13 cellular contexts compared by ENCODE assay signal in genomic region chr1:73593804-73594203, GRCh38.
DNase-seq lines count a peak whose midpoint lies in the region; ATAC-seq and TF ChIP-seq lines count a peak whose summit lies in the region.
"Had no signal": no experiment of that assay in that cellular context is flagged by ENCODE, and none has a peak within 500 bp of the region (broad histone marks: within the 10 kb centered on the region; RNA-seq: fewer than 3 reads in every experiment).

No MANE protein-coding gene starts in this region.

- H3K4me3 ChIP-seq in mesenchymal stem cell (ENCODE audit: insufficient read depth in 1 of 2, low read depth in 1 of 2, low read length in 2 of 2) (no peak overlapping the region), upper lobe of left lung (peak overlapping the region in 1 of 4 donors; percentile 8)
- H3K4me3 ChIP-seq: HAP-1, heart left ventricle had no signal

- no peaks in the 10 kb centered on the region for H3K36me3 ChIP-seq in mesenchymal stem cell (ENCODE audit: control insufficient read depth in 1 of 2, insufficient read depth in 2 of 2, low read depth in 1 of 2, low read length in 2 of 2)
- no peaks in the 10 kb centered on the region for H3K36me3 ChIP-seq in upper lobe of left lung
- H3K36me3 ChIP-seq: HAP-1, heart left ventricle had no signal

- H2AFZ ChIP-seq in mesenchymal stem cell (ENCODE audit: low read depth, low read length), result no peak overlapping the region

- TF ChIP-seq POLR2A in upper lobe of left lung (IDR thresholded peaks at IDR 0.05), result no peak

- H2AK5ac ChIP-seq in mesenchymal stem cell (ENCODE audit: low read length, severe bottlenecking), result no peak overlapping the region

- no peak for TF ChIP-seq CTCF in upper lobe of left lung (IDR thresholded peaks at IDR 0.05)

- no peak for TF ChIP-seq EP300 in upper lobe of left lung (IDR thresholded peaks at IDR 0.05)

- H3K27ac ChIP-seq in mesenchymal stem cell (ENCODE audit: low read length, poor library complexity, severe bottlenecking) (peak overlapping the region; percentile 90), upper lobe of left lung (peak overlapping the region; percentile 16 to 59 (median 40))
- H3K27ac ChIP-seq: heart left ventricle, KMS-11 had no signal

- peak overlapping the region in 1 of 2 experiments; percentile 83 for H2BK12ac ChIP-seq in mesenchymal stem cell (ENCODE audit: low read length in 2 of 2)

- no peak overlapping the region for H3K23ac ChIP-seq in mesenchymal stem cell (ENCODE audit: low read length in 2 of 2)

- H4K8ac ChIP-seq in mesenchymal stem cell (ENCODE audit: low read length), result no peak overlapping the region

- peaks cover 2% of the 10 kb centered on the region for H3K4me1 ChIP-seq in mesenchymal stem cell (ENCODE audit: control insufficient read depth, insufficient read depth, low read depth, low read length)
- H3K4me1 ChIP-seq in upper lobe of left lung, result peaks cover 0 to 9% (median 3%) of the 10 kb centered on the region in 4 donors
- H3K4me1 ChIP-seq: HAP-1, heart left ventricle had no signal

- peak in 1 of 2 donors; percentile 39 for ATAC-seq in upper lobe of left lung (ENCODE audit: low FRiP score in 2 of 2)
- ATAC-seq in GM18519 (IDR thresholded peaks at IDR 0.05; ENCODE audit: low FRiP score, unreplicated experiment), result no peak
- ATAC-seq in GM21526 (IDR thresholded peaks at IDR 0.05; ENCODE audit: low FRiP score, unreplicated experiment), result no peak

- no peak overlapping the region for H4K91ac ChIP-seq in mesenchymal stem cell (ENCODE audit: low read length)

- no peak overlapping the region for H2BK120ac ChIP-seq in mesenchymal stem cell (ENCODE audit: low read depth, low read length)

- no peak overlapping the region for H3K4me2 ChIP-seq in mesenchymal stem cell (ENCODE audit: low read length, poor library complexity, severe bottlenecking)
- H3K4me2 ChIP-seq: KMS-11 had no signal

- H3K4ac ChIP-seq in mesenchymal stem cell (ENCODE audit: low read depth in 1 of 2, low read length in 2 of 2), result no peak overlapping the region

- no peak overlapping the region for H3K18ac ChIP-seq in mesenchymal stem cell (ENCODE audit: low read depth in 1 of 2, low read length in 2 of 2)

- H2BK5ac ChIP-seq in mesenchymal stem cell (ENCODE audit: low read depth, low read length, poor library complexity, severe bottlenecking), result no peak overlapping the region

- no peak overlapping the region for H3K9ac ChIP-seq in mesenchymal stem cell (ENCODE audit: low read length)
- H3K9ac ChIP-seq: KMS-11 had no signal

- WGBS in mesenchymal stem cell, result 0% methylated on average over 4 of the region's 4 CpGs
- WGBS in upper lobe of left lung, 2 donors, result 12 to 23% methylated on average over 4 of the region's 4 CpGs

- intact Hi-C loops in cardiac septum (cut with DNase I), result no loop called here

- no peak overlapping the region for H2BK15ac ChIP-seq in mesenchymal stem cell (ENCODE audit: low read depth, poor library complexity, severe bottlenecking)

- H3K27me3 ChIP-seq in mesenchymal stem cell (ENCODE audit: control insufficient read depth in 1 of 2, insufficient read depth in 1 of 2, low read length in 2 of 2), result no peaks in the 10 kb centered on the region
- no peaks in the 10 kb centered on the region for H3K27me3 ChIP-seq in upper lobe of left lung
- H3K27me3 ChIP-seq: heart left ventricle had no signal

- H3K9me3 ChIP-seq in mesenchymal stem cell (ENCODE audit: control insufficient read depth, low read length) (no peaks in the 10 kb centered on the region), upper lobe of left lung (no peaks in the 10 kb centered on the region)
- H3K9me3 ChIP-seq: HAP-1, heart left ventricle had no signal

- DNase-seq in NCI-H510A treated with DMSO at 0.1 percent for 48 hours (lab: John Stamatoyannopoulos, UW) (peak; percentile 47), NCI-H510A (lab: John Stamatoyannopoulos, UW) (no peak), astrocyte of the hippocampus (ENCODE audit: low read depth, low spot score) (peak; percentile 40), mesenchymal stem cell (peak; percentile 70), upper lobe of left lung (no peak), cardiac septum (ENCODE audit: low spot score) (no peak)
- DNase-seq: activated CD4-positive, alpha-beta T cell treated with anti-CD3 and anti-CD28 coated beads, Interleukin-2, amount 50 U/mL, for 1 hour; activated naive CD4-positive, alpha-beta T cell treated with anti-CD3 and anti-CD28 coated beads, Interleukin-2, amount 10 ng/mL, durations not matched to agents 7 days and 5 days; heart left ventricle had no signal

- H3K79me1 ChIP-seq in mesenchymal stem cell (replicated peaks; ENCODE audit: low read length, poor library complexity, severe bottlenecking), result no peaks in the 10 kb centered on the region

- no peak overlapping the region for H3K14ac ChIP-seq in mesenchymal stem cell (ENCODE audit: low read length in 2 of 2)

Comparison
In these comparisons a context has a peak if more than half of its experiments do, and no peak if none do; other contexts are left out.
1. DNase-seq: peak in NCI-H510A treated with DMSO at 0.1 percent for 48 hours (single experiment), astrocyte of the hippocampus (single experiment) and mesenchymal stem cell (single experiment); none in NCI-H510A (single experiment), upper lobe of left lung (0 of 2) and cardiac septum (single experiment).